Comparison of ENCODE assay signal across 11 cellular contexts in genomic region chr12:50842637-50843493, GRCh38. TPM values are rescaled to one million over a fixed set of nuclear protein-coding genes. Genes with fewer than 3 reads are reported as not detected.
DNase-seq lines count a peak whose midpoint lies in the region; ATAC-seq and TF ChIP-seq lines count a peak whose summit lies in the region.
"Had no signal": no experiment of that assay in that cellular context is flagged by ENCODE, and none has a peak within 500 bp of the region (broad histone marks: within the 10 kb centered on the region; RNA-seq: fewer than 3 reads in every experiment).

A gene with protein sequence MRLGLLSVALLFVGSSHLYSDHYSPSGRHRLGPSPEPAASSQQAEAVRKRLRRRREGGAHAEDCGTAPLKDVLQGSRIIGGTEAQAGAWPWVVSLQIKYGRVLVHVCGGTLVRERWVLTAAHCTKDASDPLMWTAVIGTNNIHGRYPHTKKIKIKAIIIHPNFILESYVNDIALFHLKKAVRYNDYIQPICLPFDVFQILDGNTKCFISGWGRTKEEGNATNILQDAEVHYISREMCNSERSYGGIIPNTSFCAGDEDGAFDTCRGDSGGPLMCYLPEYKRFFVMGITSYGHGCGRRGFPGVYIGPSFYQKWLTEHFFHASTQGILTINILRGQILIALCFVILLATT (plus strand): TSS chr12:50842926. CDS start chr12:50842965, 39 bp downstream.

- 36 to 39% (median 38%) methylated on average over 31 to 36 of the region's 36 CpGs for WGBS in psoas muscle, 3 donors

- no peak within 1 kb of the TSS for H3K4me3 Mint-ChIP-seq in activated CD8-positive, alpha-beta T cell treated with anti-CD3 and anti-CD28 coated beads for 36 hours

- ATAC-seq in psoas muscle, result peak; percentile 36 to 78 (median 68)
- ATAC-seq in activated CD8-positive, alpha-beta T cell treated with anti-CD3 and anti-CD28 coated beads for 36 hours, result no peak

- H3K4me1 ChIP-seq in colonic mucosa (no peaks in the 10 kb centered on the region), psoas muscle (no peaks in the 10 kb centered on the region)
- H3K4me1 ChIP-seq: BLaER1 treated with 17β-estradiol and CSF1 and Interleukin-3, amounts not matched to agents 10 nM and 100 nM had no signal

- H3K4me1 Mint-ChIP-seq in activated CD8-positive, alpha-beta T cell treated with anti-CD3 and anti-CD28 coated beads for 36 hours (ENCODE audit: low read depth), result no peaks in the 10 kb centered on the region

- no peak within 1 kb of the TSS for H3K9ac ChIP-seq in colonic mucosa (ENCODE audit: low read depth in 2 of 2, low read length in 2 of 2)
- H3K9ac ChIP-seq: BLaER1 treated with 17β-estradiol and CSF1 and Interleukin-3, amounts not matched to agents 10 nM and 100 nM had no signal

- intact Hi-C loops in colonic mucosa (cut with DNase I), result no loop called here
- intact Hi-C loops in psoas muscle (cut with DNase I), result no loop called here
- intact Hi-C loops in activated CD8-positive, alpha-beta T cell treated with anti-CD3 and anti-CD28 coated beads for 36 hours (cut with micrococcal nuclease), result no loop called here

- H3K4me3 ChIP-seq in colonic mucosa, result no peak within 1 kb of the TSS
- peak within 1 kb of the TSS; percentile 58 for H3K4me3 ChIP-seq in psoas muscle
- H3K4me3 ChIP-seq: BLaER1 treated with 17β-estradiol and CSF1 and Interleukin-3, amounts not matched to agents 10 nM and 100 nM had no signal

- H3K9me3 Mint-ChIP-seq in activated CD8-positive, alpha-beta T cell treated with anti-CD3 and anti-CD28 coated beads for 36 hours, result peaks cover 10% of the 10 kb centered on the region

- CTCF ChIA-PET in activated CD8-positive, alpha-beta T cell treated with anti-CD3 and anti-CD28 coated beads for 36 hours (lab: Charles Lee), result no interaction called here

- no peaks in the 10 kb centered on the region for H3K36me3 Mint-ChIP-seq in activated CD8-positive, alpha-beta T cell treated with anti-CD3 and anti-CD28 coated beads for 36 hours (ENCODE audit: low read depth)

- no peaks in the 10 kb centered on the region for H3K36me3 ChIP-seq in colonic mucosa
- H3K36me3 ChIP-seq in psoas muscle (ENCODE audit: insufficient read depth in 1 of 2, low read depth in 1 of 2), result no peaks in the 10 kb centered on the region
- H3K36me3 ChIP-seq: BLaER1 treated with 17β-estradiol and CSF1 and Interleukin-3, amounts not matched to agents 10 nM and 100 nM had no signal

- DNase-seq in DMS114 treated with DMSO at 0.1 percent for 48 hours (lab: John Stamatoyannopoulos, UW; ENCODE audit: unreplicated experiment) (peak; percentile 29), colonic mucosa (peak; percentile 23), iPS-NIHi7 (ENCODE audit: extremely low spot score) (peak; percentile 57), psoas muscle (peak in 1 of 2 donors; percentile 36), NCI-H146 treated with DMSO at 0.1 percent for 48 hours (lab: John Stamatoyannopoulos, UW; ENCODE audit: unreplicated experiment) (no peak)
- DNase-seq in activated CD8-positive, alpha-beta T cell treated with anti-CD3 and anti-CD28 coated beads for 36 hours, result no peak
- DNase-seq in central memory CD4-positive, alpha-beta T cell, result no peak
- DNase-seq in stimulated activated naive CD4-positive, alpha-beta T cell treated with Interleukin-2 at 50 U/mL for 16 hours (lab: John Stamatoyannopoulos, UW), result no peak
- DNase-seq: NCI-H524 treated with DMSO at 0.1 percent for 48 hours had no signal

- no peak within 1 kb of the TSS for H3K27ac Mint-ChIP-seq in activated CD8-positive, alpha-beta T cell treated with anti-CD3 and anti-CD28 coated beads for 36 hours

- POLR2A ChIA-PET in activated CD8-positive, alpha-beta T cell treated with anti-CD3 and anti-CD28 coated beads for 36 hours (lab: Charles Lee), result no interaction called here

- H3K27ac ChIP-seq in colonic mucosa (no peak within 1 kb of the TSS), psoas muscle (no peak within 1 kb of the TSS)
- H3K27ac ChIP-seq: BLaER1 treated with 17β-estradiol and CSF1 and Interleukin-3, amounts not matched to agents 10 nM and 100 nM had no signal

- H3K9me3 ChIP-seq in colonic mucosa, result no peaks in the 10 kb centered on the region
- H3K9me3 ChIP-seq in psoas muscle, result peaks cover 6% of the 10 kb centered on the region

- TF ChIP-seq CTCF in colonic mucosa (IDR thresholded peaks at IDR 0.05) (no peak), psoas muscle (IDR thresholded peaks at IDR 0.05) (no peak)
- no peak for TF ChIP-seq CTCF in activated CD8-positive, alpha-beta T cell treated with anti-CD3 and anti-CD28 coated beads for 36 hours (IDR thresholded peaks at IDR 0.05)

- no peaks in the 10 kb centered on the region for H3K27me3 ChIP-seq in colonic mucosa
- no peaks in the 10 kb centered on the region for H3K27me3 ChIP-seq in psoas muscle (ENCODE audit: insufficient read depth in 3 of 3, low read length in 2 of 3)
- H3K27me3 ChIP-seq: BLaER1 treated with 17β-estradiol and CSF1 and Interleukin-3, amounts not matched to agents 10 nM and 100 nM had no signal

- H3K27me3 Mint-ChIP-seq in activated CD8-positive, alpha-beta T cell treated with anti-CD3 and anti-CD28 coated beads for 36 hours, result peaks cover 9% of the 10 kb centered on the region

RNA-seq across cellular contexts. Expression of the gene that starts here (rescaled TPM):
- total RNA-seq in colonic mucosa (not detected), psoas muscle (not detected)
- polyA plus RNA-seq in psoas muscle, result not detected
- not detected for total RNA-seq in activated CD8-positive, alpha-beta T cell treated with anti-CD3 and anti-CD28 coated beads for 36 hours
- total RNA-seq: chondrocyte had no signal

Comparison
In these comparisons a context has a peak if more than half of its experiments do, and no peak if none do; other contexts are left out.
1. Peak in DNase-seq in colonic mucosa; RNA of the gene not detected or under 1 TPM.
2. Peak in ATAC-seq and H3K4me3 ChIP-seq in psoas muscle; RNA of the gene not detected or under 1 TPM.
3. DNase-seq: peak in DMS114 treated with DMSO at 0.1 percent for 48 hours (single experiment) and iPS-NIHi7 (single experiment); none in activated CD8-positive, alpha-beta T cell treated with anti-CD3 and anti-CD28 coated beads for 36 hours (single experiment), central memory CD4-positive, alpha-beta T cell (single experiment), NCI-H146 treated with DMSO at 0.1 percent for 48 hours (single experiment) and stimulated activated naive CD4-positive, alpha-beta T cell treated with Interleukin-2 at 50 U/mL for 16 hours (single experiment).